13 cellular contexts compared by ENCODE assay signal in genomic region chr6:3797231-3798200, GRCh38. TPM values are rescaled to one million over a fixed set of nuclear protein-coding genes. Genes with fewer than 3 reads are reported as not detected.
A peak's percentile ranks its signal among the peaks of the same experiment; 100 is the strongest.
DNase-seq lines count a peak whose midpoint lies in the region; FAIRE-seq and TF ChIP-seq lines count a peak whose summit lies in the region.
"Had no signal": no experiment of that assay in that cellular context is flagged by ENCODE, and none has a peak within 500 bp of the region (broad histone marks: within the 10 kb centered on the region; RNA-seq: fewer than 3 reads in every experiment).

No MANE protein-coding gene starts in this region.

- H3K27ac ChIP-seq in keratinocyte (ENCODE audit: control insufficient read depth, insufficient read depth, low read length) = peak overlapping the region; percentile 88
- peak overlapping the region in 4 of 5 donors; percentile 3 to 47 (median 23) for H3K27ac ChIP-seq in stomach

- no peaks in the 10 kb centered on the region for H3K36me3 ChIP-seq in keratinocyte (ENCODE audit: control insufficient read depth in 2 of 2, extremely low read depth in 1 of 2, insufficient read depth in 2 of 2, low read length in 2 of 2)
- no peaks in the 10 kb centered on the region for H3K36me3 ChIP-seq in stomach

- peak overlapping the region; percentile 22 for H2AFZ ChIP-seq in keratinocyte (ENCODE audit: control insufficient read depth, low read length)

- no peaks in the 10 kb centered on the region for H4K20me1 ChIP-seq in keratinocyte (ENCODE audit: control insufficient read depth, extremely low read depth, insufficient read depth, low read length)

- H3K27me3 ChIP-seq in keratinocyte (ENCODE audit: control insufficient read depth, extremely low read depth, insufficient read depth, low read length) = no peaks in the 10 kb centered on the region
- no peaks in the 10 kb centered on the region for H3K27me3 ChIP-seq in stomach

- H3K9ac ChIP-seq in keratinocyte (ENCODE audit: control insufficient read depth, extremely low read depth, insufficient read depth, low read length) = peak overlapping the region; percentile 36

- TF ChIP-seq CTCF in keratinocyte (optimal IDR thresholded peaks at IDR 0.05 in 1 of 3, IDR thresholded peaks at IDR 0.05 in 1 of 3, conservative IDR thresholded peaks at IDR 0.05 in 1 of 3; ENCODE audit: extremely low read depth in 1 of 3, insufficient read depth in 2 of 3, low read length in 3 of 3) = no peak
- TF ChIP-seq CTCF in stomach (IDR thresholded peaks at IDR 0.05) = no peak
- no peak for TF ChIP-seq CTCF in lower leg skin (IDR thresholded peaks at IDR 0.05)

- H3K4me3 ChIP-seq in keratinocyte (ENCODE audit: control insufficient read depth in 2 of 3, extremely low read depth in 1 of 3, insufficient read depth in 2 of 3, low read depth in 1 of 3, low read length in 3 of 3) (no peak overlapping the region), stomach (no peak overlapping the region), lower leg skin (ENCODE audit: low read depth, poor library complexity, severe bottlenecking) (no peak overlapping the region)
- H3K4me3 ChIP-seq: GM12878 had no signal

- peak overlapping the region; percentile 78 for H3K4me2 ChIP-seq in keratinocyte (ENCODE audit: control insufficient read depth, extremely low read depth, insufficient read depth, low read depth, low read length)

- no peak for TF ChIP-seq POLR2A in H54 (IDR thresholded peaks at IDR 0.05; ENCODE audit: low read depth, low read length)
- TF ChIP-seq POLR2A in stomach (IDR thresholded peaks at IDR 0.05) = no peak
- no peak for TF ChIP-seq POLR2A in lower leg skin (IDR thresholded peaks at IDR 0.05)

- no peak for TF ChIP-seq EP300 in stomach (IDR thresholded peaks at IDR 0.05)

- no peaks in the 10 kb centered on the region for H3K9me1 ChIP-seq in keratinocyte (ENCODE audit: control insufficient read depth, extremely low read depth, insufficient read depth, low read length)

- dilution Hi-C loops in keratinocyte (cut with MboI; ENCODE audit: extremely low pct_ligation_motif_present, low sequenced_read_pairs) = no loop called here

- intact Hi-C loops in stomach (cut with DNase I; ENCODE audit: low total_unique reads) (no loop called here), lower leg skin (cut with DNase I; ENCODE audit: low total_unique reads) (no loop called here)

- H3K4me1 ChIP-seq in keratinocyte (ENCODE audit: control insufficient read depth, extremely low read depth, insufficient read depth, low read length) = peaks cover 46% of the 10 kb centered on the region
- H3K4me1 ChIP-seq in stomach = peaks cover 7 to 26% (median 17%) of the 10 kb centered on the region in 4 donors

- WGBS in stomach, 5 donors = 48 to 61% (median 55%) methylated on average over 6 to 7 of the region's 7 CpGs
- 74 to 82% methylated on average over 7 of the region's 7 CpGs for WGBS in lower leg skin, 2 donors

- FAIRE-seq in H54 (lab: Jason Lieb, UNC) (peak; percentile 67), keratinocyte (lab: Jason Lieb, UNC) (peak; percentile 80)
- FAIRE-seq: GM12878 had no signal

- peak; percentile 55 for DNase-seq in H54 (ENCODE audit: insufficient read length, low spot score)
- peak; percentile 71 for DNase-seq in amniotic epithelial cell (ENCODE audit: low read depth)
- DNase-seq in keratinocyte (ENCODE audit: low read depth, low spot score) = no peak
- DNase-seq in stomach = no peak
- no peak for DNase-seq in NCI-H2171 (lab: John Stamatoyannopoulos, UW)
- DNase-seq in lower leg skin (ENCODE audit: low spot score in 2 of 2) = no peak
- no peak for DNase-seq in OCI-M1 (lab: John Stamatoyannopoulos, UW)
- no peak for DNase-seq in NCI-H526 treated with DMSO at 0.1 percent for 48 hours (lab: John Stamatoyannopoulos, UW)
- DNase-seq: activated B cell treated with CpG ODN at 0.5 μM for 24 hours; amniotic stem cell; NCI-H82; stimulated activated CD4-positive, alpha-beta T cell treated with anti-CD3 and anti-CD28 coated beads, Interleukin-1b, Interleukin-23, amount 100 ng/mL, for 48 hours had no signal

- H3K79me2 ChIP-seq in keratinocyte (ENCODE audit: control insufficient read depth, insufficient read depth, low read length) = no peaks in the 10 kb centered on the region

- H3K9me3 ChIP-seq in keratinocyte (ENCODE audit: control insufficient read depth, low read depth, low read length) (no peaks in the 10 kb centered on the region), stomach (no peaks in the 10 kb centered on the region)

RNA-seq across cellular contexts. Expression of gene PXDC1, which starts 46.0 kb away (rescaled TPM):
- polyA plus RNA-seq in keratinocyte = 17.1 to 23.4 TPM (median 17.5 TPM) in 3 replicates
- polyA plus RNA-seq in keratinocyte (2011; ENCODE audit: low read depth) = 26.4 TPM
- 17.3 and 23.6 TPM in 2 replicates for polyA plus RNA-seq in keratinocyte (2011; cell fraction: cytosol; rRNA removed)
- 18.9 and 26.2 TPM in 2 replicates for polyA plus RNA-seq in keratinocyte (2011; cell fraction: nucleus; rRNA removed)
- polyA plus RNA-seq in keratinocyte (2012; ENCODE audit: low replicate concordance) = 32.2 and 58.3 TPM in 2 replicates
- polyA minus RNA-seq in keratinocyte = 11.8 to 28.5 TPM (median 18.3 TPM) in 3 replicates
- polyA minus RNA-seq in keratinocyte (2011; cell fraction: cytosol; rRNA and poly(A)+ RNA removed) = 23.2 TPM
- polyA minus RNA-seq in keratinocyte (2011; cell fraction: nucleus; rRNA and poly(A)+ RNA removed) = 13.0 and 14.0 TPM in 2 replicates
- total RNA-seq in stomach = 10 to 100 TPM in 4 of 5 donors, 1 to 10 TPM in 1; 1.2 to 90.1 (median 74.1) TPM
- polyA plus RNA-seq in stomach = 10 to 100 TPM; 23.2 to 36.8 (median 29.0) TPM
- total RNA-seq in lower leg skin = 100 to 1,000 TPM in 1 of 4 donors, 10 to 100 TPM in 3; 58.4 to 103 (median 72.4) TPM

RNA-seq across cellular contexts. Expression of gene FAM50B, which starts 51.7 kb away (rescaled TPM):
- polyA plus RNA-seq in keratinocyte = 3.8 to 4.0 TPM (median 3.9 TPM) in 3 replicates
- 0.80 TPM for polyA plus RNA-seq in keratinocyte (2011; ENCODE audit: low read depth)
- 2.9 and 4.1 TPM in 2 replicates for polyA plus RNA-seq in keratinocyte (2011; cell fraction: cytosol; rRNA removed)
- polyA plus RNA-seq in keratinocyte (2011; cell fraction: nucleus; rRNA removed) = 3.7 and 3.8 TPM in 2 replicates
- polyA plus RNA-seq in keratinocyte (2012; ENCODE audit: low replicate concordance) = 2.8 and 5.9 TPM in 2 replicates
- 0.69 to 1.6 TPM (median 1.1 TPM) in 3 replicates for polyA minus RNA-seq in keratinocyte
- 4.8 TPM for polyA minus RNA-seq in keratinocyte (2011; cell fraction: cytosol; rRNA and poly(A)+ RNA removed)
- 1.7 and 1.8 TPM in 2 replicates for polyA minus RNA-seq in keratinocyte (2011; cell fraction: nucleus; rRNA and poly(A)+ RNA removed)
- total RNA-seq in stomach = 10 to 100 TPM in 1 of 5 donors, 1 to 10 TPM in 3, not detected in 1; 2.0 to 10.9 (median 3.7) TPM
- 10 to 100 TPM in 2 of 3 donors, 1 to 10 TPM in 1; 7.3 to 11.8 (median 11.6) TPM for polyA plus RNA-seq in stomach
- 10 to 100 TPM; 11.4 to 16.1 (median 13.9) TPM for total RNA-seq in lower leg skin

Comparison
In these comparisons a context has a peak if more than half of its experiments do, and no peak if none do; other contexts are left out.
1. DNase-seq: peak in H54 (single experiment) and amniotic epithelial cell (single experiment); none in keratinocyte (single experiment), stomach (single experiment), NCI-H2171 (single experiment), lower leg skin (0 of 2), OCI-M1 (single experiment) and NCI-H526 treated with DMSO at 0.1 percent for 48 hours (single experiment).